Comparison of ENCODE assay signal across 9 cellular contexts in genomic region chr17:7476951-7477350, GRCh38. TPM values are rescaled to one million over a fixed set of nuclear protein-coding genes. Genes with fewer than 3 reads are reported as not detected.
DNase-seq lines count a peak whose midpoint lies in the region; ATAC-seq and TF ChIP-seq lines count a peak whose summit lies in the region.
"Had no signal": no experiment of that assay in that cellular context is flagged by ENCODE, and none has a peak within 500 bp of the region (broad histone marks: within the 10 kb centered on the region; RNA-seq: fewer than 3 reads in every experiment).

No MANE protein-coding gene starts in this region.

- H3K27me3 Mint-ChIP-seq in chondrocyte (ENCODE audit: low read depth) (no peaks in the 10 kb centered on the region), natural killer cell (ENCODE audit: low read depth in 2 of 2) (no peaks in the 10 kb centered on the region)

- intact Hi-C loops in left ventricle myocardium superior (cut with micrococcal nuclease) (no loop called here), natural killer cell (cut with micrococcal nuclease) (no loop called here), uterus (cut with DNase I; ENCODE audit: low total_unique reads) (no loop called here)

- DNase-seq in cardiac muscle cell (ENCODE audit: low read depth in 1 of 2, low spot score in 1 of 2), result no peak
- no peak for DNase-seq in left ventricle myocardium superior
- no peak for DNase-seq in chondrocyte (ENCODE audit: low spot score)
- no peak for DNase-seq in natural killer cell
- DNase-seq in uterus, result no peak
- no peak for DNase-seq in activated gamma-delta T cell (lab: John Stamatoyannopoulos, UW)
- DNase-seq in GF-D8 (lab: John Stamatoyannopoulos, UW), result no peak
- DNase-seq in ureter (ENCODE audit: low spot score), result no peak

- H3K4me1 Mint-ChIP-seq in chondrocyte (ENCODE audit: low read depth) (peaks cover 47% of the 10 kb centered on the region), natural killer cell (peaks cover 56 to 67% of the 10 kb centered on the region in 2 donors)

- ATAC-seq in left ventricle myocardium superior (no peak), natural killer cell (no peak)

- H3K27ac ChIP-seq in cardiac muscle cell, result peak overlapping the region; percentile 95
- H3K27ac ChIP-seq in uterus, result peak overlapping the region; percentile 99 to 100

- H3K36me3 ChIP-seq in cardiac muscle cell, result no peaks in the 10 kb centered on the region
- H3K36me3 ChIP-seq in uterus, result no peaks in the 10 kb centered on the region

- no peaks in the 10 kb centered on the region for H3K9me3 ChIP-seq in cardiac muscle cell (ENCODE audit: low read depth)
- H3K9me3 ChIP-seq in uterus, result no peaks in the 10 kb centered on the region

- H3K9me3 Mint-ChIP-seq in chondrocyte (ENCODE audit: low read depth), result no peaks in the 10 kb centered on the region
- H3K9me3 Mint-ChIP-seq in natural killer cell, result no peaks in the 10 kb centered on the region

- H3K4me1 ChIP-seq in cardiac muscle cell (ENCODE audit: low read depth) (peaks cover 33% of the 10 kb centered on the region), uterus (peaks cover 0 to 4% of the 10 kb centered on the region in 2 donors)

- H3K27me3 ChIP-seq in cardiac muscle cell, result no peaks in the 10 kb centered on the region
- H3K27me3 ChIP-seq in uterus, result no peaks in the 10 kb centered on the region

- H3K4me3 ChIP-seq in cardiac muscle cell (no peak overlapping the region), uterus (peak overlapping the region in 1 of 2 donors; percentile 95)

- TF ChIP-seq CTCF in cardiac muscle cell (IDR thresholded peaks at IDR 0.05; ENCODE audit: low read depth, low read length) (no peak), chondrocyte (IDR thresholded peaks at IDR 0.05) (no peak), natural killer cell (IDR thresholded peaks at IDR 0.05) (no peak), uterus (IDR thresholded peaks at IDR 0.05) (no peak)

- peak overlapping the region; percentile 99 for H3K27ac Mint-ChIP-seq in chondrocyte (ENCODE audit: unreplicated experiment)
- peak overlapping the region; percentile 98 to 100 for H3K27ac Mint-ChIP-seq in natural killer cell

- H3K4me3 Mint-ChIP-seq in chondrocyte (ENCODE audit: unreplicated experiment) (peak overlapping the region; percentile 90), natural killer cell (peak overlapping the region; percentile 97)

- TF ChIP-seq POLR2A in uterus (IDR thresholded peaks at IDR 0.05), result no peak

- no peaks in the 10 kb centered on the region for H3K36me3 Mint-ChIP-seq in chondrocyte (ENCODE audit: low read depth)
- no peaks in the 10 kb centered on the region for H3K36me3 Mint-ChIP-seq in natural killer cell

RNA-seq across cellular contexts. Expression of gene ZBTB4, which starts 2.5 kb away (rescaled TPM):
- total RNA-seq in cardiac muscle cell, result 28.5 and 40.4 TPM in 2 replicates
- polyA plus RNA-seq in cardiac muscle cell, result 17.9 and 26.6 TPM in 2 replicates
- 70.9 TPM for total RNA-seq in left ventricle myocardium superior
- 50.9 to 51.9 TPM (median 51.0 TPM) in 3 replicates for total RNA-seq in chondrocyte
- total RNA-seq in natural killer cell, result 10 to 100 TPM; 64.0 to 72.5 (median 68.4) TPM
- total RNA-seq in uterus, result 100 to 1,000 TPM in 1 of 4 donors, 10 to 100 TPM in 3; 22.7 to 116 (median 39.2) TPM
- total RNA-seq in ureter, result 65.5 TPM

RNA-seq across cellular contexts. Expression of gene SLC35G6, which starts 4.3 kb away (rescaled TPM):
- total RNA-seq in cardiac muscle cell (not detected in 2 replicates), left ventricle myocardium superior (not detected), chondrocyte (not detected in 3 replicates), natural killer cell (not detected), uterus (not detected), ureter (not detected)
- 0.10 and 1.9 TPM in 2 replicates for polyA plus RNA-seq in cardiac muscle cell
- total RNA-seq: T-helper 1 cell treated with Interleukin-12 subunit alpha and Interleukin-12 subunit beta and Interleukin-4 antibody, amounts not matched to agents 30 ng/mL and 1 ng/mL, for 36 hours had no signal

RNA-seq across cellular contexts. Expression of gene POLR2A, which starts 7.2 kb away (rescaled TPM):
- total RNA-seq in cardiac muscle cell (40.7 and 41.3 TPM in 2 replicates), left ventricle myocardium superior (39.1 TPM), chondrocyte (113 to 121 TPM (median 115 TPM) in 3 replicates), natural killer cell (100 to 1,000 TPM; 515 to 879 (median 524) TPM), uterus (100 to 1,000 TPM in 2 of 4 donors, 10 to 100 TPM in 2; 19.7 to 167 (median 77.6) TPM), ureter (151 TPM)
- 53.8 and 62.3 TPM in 2 replicates for polyA plus RNA-seq in cardiac muscle cell

RNA-seq across cellular contexts. Expression of gene CHRNB1, which starts 32.1 kb away (rescaled TPM):
- total RNA-seq in cardiac muscle cell, result 8.5 and 14.0 TPM in 2 replicates
- polyA plus RNA-seq in cardiac muscle cell, result 28.6 and 34.5 TPM in 2 replicates
- 9.6 TPM for total RNA-seq in left ventricle myocardium superior
- 12.2 to 14.0 TPM (median 12.6 TPM) in 3 replicates for total RNA-seq in chondrocyte
- total RNA-seq in natural killer cell, result 10 to 100 TPM in 2 of 3 donors, 1 to 10 TPM in 1; 9.8 to 10.4 (median 10.2) TPM
- 10 to 100 TPM in 2 of 4 donors, 1 to 10 TPM in 2; 3.2 to 16.9 (median 10.9) TPM for total RNA-seq in uterus
- 6.8 TPM for total RNA-seq in ureter

RNA-seq across cellular contexts. Expression of gene FGF11, which starts 37.6 kb away (rescaled TPM):
- total RNA-seq in cardiac muscle cell (51.9 and 56.8 TPM in 2 replicates), left ventricle myocardium superior (13.8 TPM), chondrocyte (5.0 to 6.0 TPM (median 5.1 TPM) in 3 replicates), natural killer cell (1 to 10 TPM; 1.2 to 4.2 (median 1.9) TPM), uterus (10 to 100 TPM in 1 of 4 donors, 1 to 10 TPM in 2, not detected in 1; 2.8 to 17.9 (median 6.2) TPM), ureter (3.5 TPM)
- polyA plus RNA-seq in cardiac muscle cell, result 50.4 and 63.6 TPM in 2 replicates
